1 cellular context compared by ENCODE assay signal in genomic region chr12:57085999-57086950, GRCh38.
A peak's percentile ranks its signal among the peaks of the same experiment; 100 is the strongest.
TF ChIP-seq lines count a peak whose summit lies in the region.

No MANE protein-coding gene starts in this region.

TF ChIP-seq in IMR-90, 13 proteins besides CTCF, POLR2A, EP300 and RAD21 (continued from another document):
- no peak for TF ChIP-seq RFX5 (IDR thresholded peaks at IDR 0.05; ENCODE audit: low read depth, low read length)
- no peak for TF ChIP-seq SMC3 (IDR thresholded peaks at IDR 0.05; ENCODE audit: low read depth, low read length)
- no peak for TF ChIP-seq FOS (IDR thresholded peaks at IDR 0.05; ENCODE audit: low read depth, low read length)
- no peak; the same call in 1 of the 2 replicates for TF ChIP-seq CHD1 (IDR thresholded peaks at IDR 0.05; ENCODE audit: low read depth, low read length)
- TF ChIP-seq BHLHE40 (IDR thresholded peaks at IDR 0.05; ENCODE audit: low read depth, low read length) = peak; percentile 83
- TF ChIP-seq MAFK (IDR thresholded peaks at IDR 0.05; ENCODE audit: low read depth, low read length) = no peak
